ENCODE assay signal across 10 cellular contexts in the genomic region with DNA sequence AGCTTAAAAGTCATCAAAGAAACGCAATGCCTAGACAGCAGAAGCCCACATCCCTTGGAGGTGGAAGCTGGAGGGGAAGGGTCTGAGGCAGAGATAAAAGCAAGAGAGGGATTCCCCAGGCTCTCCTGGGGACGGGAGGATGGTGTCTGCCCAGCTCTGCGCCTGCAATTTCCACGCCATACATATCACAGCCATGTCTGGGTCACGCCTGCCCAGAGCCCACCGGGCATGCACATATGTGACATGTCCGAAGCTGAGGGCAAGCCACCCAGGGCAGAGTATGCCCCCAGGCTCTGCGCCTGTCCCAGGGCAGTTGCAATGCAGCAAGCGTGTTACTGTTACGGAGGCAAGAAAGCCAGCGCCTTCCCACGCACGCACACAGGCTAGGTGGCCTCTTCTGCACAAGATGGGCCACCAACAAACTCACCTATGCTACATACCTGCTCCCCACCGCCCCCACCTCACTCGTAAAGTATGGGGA. TPM values are rescaled to one million over a fixed set of nuclear protein-coding genes. Genes with fewer than 3 reads are reported as not detected.
DNase-seq lines count a peak whose midpoint lies in the region; ATAC-seq and TF ChIP-seq lines count a peak whose summit lies in the region.
"Had no signal": no experiment of that assay in that cellular context is flagged by ENCODE, and none has a peak within 500 bp of the region (broad histone marks: within the 10 kb centered on the region; RNA-seq: fewer than 3 reads in every experiment).

No MANE protein-coding gene starts in this region.

- H3K4me1 ChIP-seq in right atrium auricular region (no peaks in the 10 kb centered on the region), osteoblast (ENCODE audit: insufficient read depth, low read length) (no peaks in the 10 kb centered on the region), uterus (no peaks in the 10 kb centered on the region)

- H3K9me3 ChIP-seq in right atrium auricular region (no peaks in the 10 kb centered on the region), osteoblast (ENCODE audit: low read depth, low read length) (no peaks in the 10 kb centered on the region), uterus (no peaks in the 10 kb centered on the region)

- peak overlapping the region; percentile 31 to 48 for H3K4me3 ChIP-seq in right atrium auricular region
- H3K4me3 ChIP-seq in osteoblast (ENCODE audit: insufficient read depth, low read length), result no peak overlapping the region
- H3K4me3 ChIP-seq in uterus, result peak overlapping the region; percentile 39 to 54

- no peak for TF ChIP-seq POLR2A in uterus (IDR thresholded peaks at IDR 0.05)

- H3K36me3 ChIP-seq in right atrium auricular region (no peaks in the 10 kb centered on the region), osteoblast (ENCODE audit: insufficient read depth, low read length) (no peaks in the 10 kb centered on the region), uterus (no peaks in the 10 kb centered on the region)

- H3K27me3 ChIP-seq in right atrium auricular region (no peaks in the 10 kb centered on the region), osteoblast (ENCODE audit: insufficient read depth, low read length) (no peaks in the 10 kb centered on the region), uterus (no peaks in the 10 kb centered on the region)

- no peak for TF ChIP-seq CTCF in right atrium auricular region (IDR thresholded peaks at IDR 0.05)
- TF ChIP-seq CTCF in osteoblast (IDR thresholded peaks at IDR 0.05; ENCODE audit: extremely low read depth, low read depth, low read length), result no peak
- TF ChIP-seq CTCF in uterus (IDR thresholded peaks at IDR 0.05), result no peak

- H3K27ac ChIP-seq in right atrium auricular region (no peak overlapping the region), osteoblast (ENCODE audit: low read depth, low read length) (no peak overlapping the region), uterus (peak overlapping the region; percentile 33 to 74)

- H4K20me1 ChIP-seq in osteoblast (ENCODE audit: insufficient read depth, low read length), result no peaks in the 10 kb centered on the region

- intact Hi-C loops in uterus (cut with DNase I; ENCODE audit: low total_unique reads), result no loop called here

- ATAC-seq in HG02840 (IDR thresholded peaks at IDR 0.05; ENCODE audit: low FRiP score, unreplicated experiment), result no peak
- ATAC-seq in HG02588 (IDR thresholded peaks at IDR 0.05; ENCODE audit: unreplicated experiment), result no peak
- ATAC-seq: Panc1 had no signal

- no peak overlapping the region for H2AFZ ChIP-seq in osteoblast (ENCODE audit: low read length)

- H3K79me2 ChIP-seq in osteoblast (ENCODE audit: insufficient read depth, low read length), result no peaks in the 10 kb centered on the region

- peak; percentile 1 for DNase-seq in activated CD4-positive, alpha-beta T cell treated with anti-CD3 and anti-CD28 coated beads for 48 hours
- no peak for DNase-seq in activated CD4-positive, alpha-beta T cell treated with anti-CD3 and anti-CD28 coated beads, Interleukin-2, amount 50 U/mL, for 1 hour
- DNase-seq in right atrium auricular region (ENCODE audit: low spot score) (no peak), osteoblast (ENCODE audit: insufficient read length, low spot score, missing footprints) (peak; percentile 65), uterus (no peak), HuH-7.5 (ENCODE audit: low spot score) (no peak)
- DNase-seq: ACHN had no signal

- no peak overlapping the region for H3K4me2 ChIP-seq in osteoblast (ENCODE audit: insufficient read depth, low read length)

RNA-seq across cellular contexts. Expression of gene FGF13, which starts 1.2 kb away (rescaled TPM):
- 1 to 10 TPM; 1.3 to 1.9 TPM for total RNA-seq in right atrium auricular region
- 0.36 TPM in 1 of 2 replicates, not detected in the other for total RNA-seq in osteoblast
- 10 to 100 TPM; 15.1 to 51.7 (median 20.1) TPM for total RNA-seq in uterus

Comparison
In these comparisons a context has a peak if more than half of its experiments do, and no peak if none do; other contexts are left out.
1. DNase-seq: peak in activated CD4-positive, alpha-beta T cell treated with anti-CD3 and anti-CD28 coated beads for 48 hours (single experiment) and osteoblast (single experiment); none in activated CD4-positive, alpha-beta T cell treated with anti-CD3 and anti-CD28 coated beads, Interleukin-2, amount 50 U/mL, for 1 hour (single experiment), right atrium auricular region (single experiment), uterus (0 of 2) and HuH-7.5 (single experiment).
2. H3K27ac ChIP-seq: peak in uterus (2 of 2); none in right atrium auricular region (0 of 2) and osteoblast (single experiment).
3. RNA of gene FGF13, which starts 1.2 kb away (total RNA-seq): 15.1 to 51.7 TPM in uterus; 1.3 to 1.9 TPM in right atrium auricular region and 0.36 TPM in osteoblast; every median in the first group is over 4 times any median in the second.